Comparison of ENCODE assay signal across 8 cellular contexts in genomic region chr1:37474697-37475379, GRCh38. TPM values are rescaled to one million over a fixed set of nuclear protein-coding genes. Genes with fewer than 3 reads are reported as not detected.
DNase-seq lines count a peak whose midpoint lies in the region; ATAC-seq lines count a peak whose summit lies in the region.

No MANE protein-coding gene starts in this region.

- POLR2A ChIA-PET in CD8-positive, alpha-beta memory T cell (lab: Charles Lee) = interaction anchor here (0.5 to 4.4 kb wide), 4 partner anchors 11 to 216 kb away, joined by 4 to 45 read pairs (median 6); partner anchors contain the start of gene MEAF6

- peak overlapping the region; percentile 99 for H3K4me3 ChIP-seq in CD8-positive, alpha-beta memory T cell (ENCODE audit: low read length)
- peak overlapping the region; percentile 90 for H3K4me3 ChIP-seq in right cardiac atrium (ENCODE audit: low read length)
- H3K4me3 ChIP-seq in skeletal muscle cell (ENCODE audit: low read depth, low read length) = peak overlapping the region; percentile 61

- H3K36me3 ChIP-seq in CD8-positive, alpha-beta memory T cell (ENCODE audit: insufficient read depth, low read length) = peaks cover 27% of the 10 kb centered on the region

- peak overlapping the region; percentile 98 for H3K27ac ChIP-seq in CD8-positive, alpha-beta memory T cell (ENCODE audit: low read depth, low read length)
- H3K27ac ChIP-seq in right cardiac atrium (ENCODE audit: low read length) = peak overlapping the region; percentile 87

- H3K4me1 ChIP-seq in CD8-positive, alpha-beta memory T cell (ENCODE audit: insufficient read depth, low read length) = peaks cover 57% of the 10 kb centered on the region
- H3K4me1 ChIP-seq in right cardiac atrium (ENCODE audit: control insufficient read depth, insufficient read depth, low read length) = peaks cover 34% of the 10 kb centered on the region

- no peaks in the 10 kb centered on the region for H3K9me3 ChIP-seq in CD8-positive, alpha-beta memory T cell (ENCODE audit: low read length)
- no peaks in the 10 kb centered on the region for H3K9me3 ChIP-seq in right cardiac atrium (ENCODE audit: control insufficient read depth, low read length)

- peaks cover 7 to 53% (median 8%) of the 10 kb centered on the region in 3 donors for H3K36me3 Mint-ChIP-seq in CD8-positive, alpha-beta memory T cell
- H3K36me3 Mint-ChIP-seq in activated naive CD4-positive, alpha-beta T cell treated with anti-CD3 and anti-CD28 coated beads, Interleukin-2, amount 50 U/mL, for 24 hours = peaks cover 34% of the 10 kb centered on the region

- no peaks in the 10 kb centered on the region for H3K9me3 Mint-ChIP-seq in CD8-positive, alpha-beta memory T cell
- no peaks in the 10 kb centered on the region for H3K9me3 Mint-ChIP-seq in activated naive CD4-positive, alpha-beta T cell treated with anti-CD3 and anti-CD28 coated beads, Interleukin-2, amount 50 U/mL, for 24 hours

- no peaks in the 10 kb centered on the region for H3K27me3 ChIP-seq in CD8-positive, alpha-beta memory T cell (ENCODE audit: insufficient read depth, low read length, poor library complexity, severe bottlenecking)
- no peaks in the 10 kb centered on the region for H3K27me3 ChIP-seq in right cardiac atrium (ENCODE audit: control insufficient read depth, insufficient read depth)

- ATAC-seq in HG03520 (IDR thresholded peaks at IDR 0.05; ENCODE audit: unreplicated experiment) (peak; percentile 1), right cardiac atrium (peak; percentile 0 to 4), HG02798 (IDR thresholded peaks at IDR 0.05; ENCODE audit: poor library complexity, unreplicated experiment) (no peak)

- DNase-seq in CD8-positive, alpha-beta memory T cell = peak in 1 of 5 donors; percentile 35
- peak in 2 of 3 donors; percentile 82 to 83 for DNase-seq in right cardiac atrium
- no peak for DNase-seq in skeletal muscle cell (ENCODE audit: low read depth)
- DNase-seq in NCI-H146 treated with DMSO at 0.1 percent for 48 hours (lab: John Stamatoyannopoulos, UW; ENCODE audit: unreplicated experiment) = no peak
- DNase-seq in hippocampal formation (lab: John Stamatoyannopoulos, UW) = no peak

- H3K27me3 Mint-ChIP-seq in CD8-positive, alpha-beta memory T cell = peaks cover 0 to 3% of the 10 kb centered on the region in 2 donors
- no peaks in the 10 kb centered on the region for H3K27me3 Mint-ChIP-seq in activated naive CD4-positive, alpha-beta T cell treated with anti-CD3 and anti-CD28 coated beads, Interleukin-2, amount 50 U/mL, for 24 hours

- H3K4me1 Mint-ChIP-seq in CD8-positive, alpha-beta memory T cell = peaks cover 53 to 55% (median 53%) of the 10 kb centered on the region in 3 donors
- H3K4me1 Mint-ChIP-seq in activated naive CD4-positive, alpha-beta T cell treated with anti-CD3 and anti-CD28 coated beads, Interleukin-2, amount 50 U/mL, for 24 hours = peaks cover 22% of the 10 kb centered on the region

- 3% methylated on average over 38 of the region's 38 CpGs for WGBS in right cardiac atrium

- peak overlapping the region; percentile 97 to 100 (median 99) for H3K27ac Mint-ChIP-seq in CD8-positive, alpha-beta memory T cell
- H3K27ac Mint-ChIP-seq in activated naive CD4-positive, alpha-beta T cell treated with anti-CD3 and anti-CD28 coated beads, Interleukin-2, amount 50 U/mL, for 24 hours = peak overlapping the region; percentile 82

- peak overlapping the region; percentile 93 to 98 (median 95) for H3K4me3 Mint-ChIP-seq in CD8-positive, alpha-beta memory T cell
- H3K4me3 Mint-ChIP-seq in activated naive CD4-positive, alpha-beta T cell treated with anti-CD3 and anti-CD28 coated beads, Interleukin-2, amount 50 U/mL, for 24 hours = peak overlapping the region; percentile 95

- CTCF ChIA-PET in CD8-positive, alpha-beta memory T cell (lab: Charles Lee) = interaction anchor here (1.3 to 11.1 kb wide), 5 partner anchors 8 to 385 kb away, joined by 3 to 160 read pairs (median 6); partner anchors contain the start of gene MTF1

- intact Hi-C loops in right cardiac atrium (cut with DNase I) = no loop called here

RNA-seq across cellular contexts. Expression of gene ZC3H12A, which starts 0.5 kb away (rescaled TPM):
- total RNA-seq in CD8-positive, alpha-beta memory T cell = 10 to 100 TPM; 32.7 to 33.8 TPM
- polyA plus RNA-seq in CD8-positive, alpha-beta memory T cell = 11.6 TPM
- total RNA-seq in right cardiac atrium = 10 to 100 TPM in 1 of 4 donors, 1 to 10 TPM in 3; 6.0 to 15.1 (median 8.1) TPM
- 7.2 TPM for polyA plus RNA-seq in right cardiac atrium

RNA-seq across cellular contexts. Expression of gene MEAF6, which starts 39.7 kb away (rescaled TPM):
- total RNA-seq in CD8-positive, alpha-beta memory T cell = 100 to 1,000 TPM; 102 to 113 TPM
- polyA plus RNA-seq in CD8-positive, alpha-beta memory T cell = 163 TPM
- total RNA-seq in right cardiac atrium = 10 to 100 TPM; 35.0 to 40.1 (median 39.2) TPM
- polyA plus RNA-seq in right cardiac atrium = 32.7 TPM

Comparison
In these comparisons a context has a peak if more than half of its experiments do, and no peak if none do; other contexts are left out.
1. DNase-seq: peak in right cardiac atrium (2 of 3); none in skeletal muscle cell (single experiment), NCI-H146 treated with DMSO at 0.1 percent for 48 hours (single experiment) and hippocampal formation (0 of 2).
2. Peak in every context shown above with its lines, with median percentiles within 50 percentile points of each other: H3K4me3 ChIP-seq.